ENCODE assay signal across 15 cellular contexts in the genomic region with DNA sequence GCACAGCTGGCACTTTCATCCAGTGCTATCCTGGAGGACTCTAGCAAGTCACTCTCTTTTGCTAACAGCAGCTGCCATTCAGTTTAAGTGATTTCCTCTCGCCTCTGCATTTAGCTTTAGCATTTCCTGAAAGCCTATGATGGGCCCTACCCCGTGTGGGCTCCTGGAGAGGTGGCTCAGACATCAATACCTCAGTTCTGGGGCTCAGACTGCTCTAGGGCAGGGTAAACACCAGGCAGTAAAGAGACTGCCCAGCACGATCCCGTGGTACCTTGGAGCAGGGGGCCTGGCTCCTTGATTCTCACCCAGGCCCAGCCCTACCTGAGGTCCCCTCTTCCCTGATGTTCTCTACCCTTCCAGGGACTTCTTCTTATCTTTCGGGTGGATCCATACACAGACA.
DNase-seq lines count a peak whose midpoint lies in the region; ATAC-seq lines count a peak whose summit lies in the region.
"Had no signal": no experiment of that assay in that cellular context is flagged by ENCODE, and none has a peak within 500 bp of the region (broad histone marks: within the 10 kb centered on the region; RNA-seq: fewer than 3 reads in every experiment).

No MANE protein-coding gene starts in this region.

- H3K36me3 ChIP-seq in MG63, result peaks cover 23% of the 10 kb centered on the region

- H3K27ac Mint-ChIP-seq in naive thymus-derived CD8-positive, alpha-beta T cell, result peak overlapping the region in 6 of 10 donors; percentile 44 to 90 (median 76)
- H3K27ac Mint-ChIP-seq: B cell; CD8-positive, alpha-beta T cell had no signal

- no peaks in the 10 kb centered on the region for H3K36me3 Mint-ChIP-seq in naive thymus-derived CD8-positive, alpha-beta T cell
- H3K36me3 Mint-ChIP-seq: CD14-positive monocyte; CD8-positive, alpha-beta T cell had no signal

- H3K9me3 Mint-ChIP-seq in naive thymus-derived CD8-positive, alpha-beta T cell, result no peaks in the 10 kb centered on the region
- H3K9me3 Mint-ChIP-seq: CD8-positive, alpha-beta T cell had no signal

- peak in 1 of 2 donors; percentile 55 for ATAC-seq in naive thymus-derived CD8-positive, alpha-beta T cell
- ATAC-seq: CD8-positive, alpha-beta T cell; GM12878 had no signal

- H3K27me3 Mint-ChIP-seq in naive thymus-derived CD8-positive, alpha-beta T cell, result no peaks in the 10 kb centered on the region

- DNase-seq in activated effector memory CD4-positive, alpha-beta T cell treated with anti-CD3 and anti-CD28 coated beads, Interleukin-2, amount 50 U/mL, for 16 hours, result peak; percentile 22
- no peak for DNase-seq in activated effector memory CD4-positive, alpha-beta T cell treated with Interleukin-2 at 50 U/mL for 16 hours
- DNase-seq in NCI-H2171 treated with DMSO at 0.1 percent for 48 hours (lab: John Stamatoyannopoulos, UW) (peak; percentile 56), MG63 (no peak), anterior cingulate cortex (lab: John Stamatoyannopoulos, UW) (no peak), NCI-H2081 treated with DMSO at 0.1 percent for 48 hours (lab: John Stamatoyannopoulos, UW) (no peak)
- peak in 1 of 10 donors; percentile 58 for DNase-seq in naive thymus-derived CD8-positive, alpha-beta T cell
- DNase-seq: CD8-positive, alpha-beta T cell; COR-L47; DMS153; GM23248; H7 had no signal

- POLR2A ChIA-PET in naive thymus-derived CD8-positive, alpha-beta T cell (lab: Charles Lee), result interaction anchor here (0.5 to 3.8 kb wide), 3 partner anchors 12 to 67 kb away, joined by 3 to 21 read pairs (median 4); no protein-coding TSS in a partner anchor

- H3K4me3 Mint-ChIP-seq in naive thymus-derived CD8-positive, alpha-beta T cell, result peak overlapping the region in 3 of 10 donors; percentile 14 to 63 (median 42)
- H3K4me3 Mint-ChIP-seq: B cell; CD14-positive monocyte; CD8-positive, alpha-beta T cell had no signal

- no peaks in the 10 kb centered on the region for H3K9me3 ChIP-seq in MG63

- H3K4me1 Mint-ChIP-seq in naive thymus-derived CD8-positive, alpha-beta T cell, result peaks cover 9 to 55% (median 21%) of the 10 kb centered on the region in 4 donors

- no peaks in the 10 kb centered on the region for H3K27me3 ChIP-seq in MG63

- no peak overlapping the region for H3K4me3 ChIP-seq in MG63
- H3K4me3 ChIP-seq: GM12878, GM23248 had no signal

Comparison
In these comparisons a context has a peak if more than half of its experiments do, and no peak if none do; other contexts are left out.
1. DNase-seq: peak in activated effector memory CD4-positive, alpha-beta T cell treated with anti-CD3 and anti-CD28 coated beads, Interleukin-2, amount 50 U/mL, for 16 hours (single experiment) and NCI-H2171 treated with DMSO at 0.1 percent for 48 hours (single experiment); none in activated effector memory CD4-positive, alpha-beta T cell treated with Interleukin-2 at 50 U/mL for 16 hours (single experiment), MG63 (single experiment), anterior cingulate cortex (0 of 58) and NCI-H2081 treated with DMSO at 0.1 percent for 48 hours (single experiment).